20 cellular contexts compared by ENCODE assay signal in genomic region chr14:99333214-99333613, GRCh38.
"Had no signal": no experiment of that assay in that cellular context is flagged by ENCODE, and none has a peak within 500 bp of the region (broad histone marks: within the 10 kb centered on the region; RNA-seq: fewer than 3 reads in every experiment).

No MANE protein-coding gene starts in this region.

- ATAC-seq: esophagus mucosa; naive thymus-derived CD8-positive, alpha-beta T cell; stimulated activated effector memory CD8-positive, alpha-beta T cell treated with anti-CD3 and anti-CD28 coated beads, Interleukin-12 subunit alpha, Interleukin-12 subunit beta, amount 100 ng/mL, for 72 hours; stimulated activated naive CD8-positive, alpha-beta T cell treated with anti-CD3 and anti-CD28 coated beads, Interleukin-15, Interleukin-2, amounts not matched to agents 100 U/mL and 50 U/mL, for 24 hours had no signal

- H3K36me3 ChIP-seq: heart left ventricle, ovary, suprapubic skin, thyroid gland, upper lobe of left lung had no signal

- H3K9me3 ChIP-seq: heart left ventricle, ovary, suprapubic skin, thyroid gland, upper lobe of left lung had no signal

- FAIRE-seq: endometrium, frontal cortex had no signal

- H3K4me3 ChIP-seq: ovary, smooth muscle cell, suprapubic skin, thyroid gland, upper lobe of left lung had no signal

- H3K4me1 ChIP-seq: suprapubic skin, upper lobe of left lung had no signal

- DNase-seq: effector memory CD4-positive, alpha-beta T cell; hippocampal formation; kidney glomerular epithelial cell; mammary epithelial cell; naive thymus-derived CD8-positive, alpha-beta T cell; nucleus accumbens; ovary; right cardiac atrium; stimulated activated CD4-positive, alpha-beta T cell treated with anti-CD3 and anti-CD28 coated beads, Interleukin-4, amount 100 ng/mL, for 1 hour; stimulated activated CD8-positive, alpha-beta memory T cell treated with anti-CD3 and anti-CD28 coated beads, Interleukin-4, amount 100 ng/mL, for 48 hours; stimulated activated naive CD8-positive, alpha-beta T cell treated with anti-CD3 and anti-CD28 coated beads, Interleukin-15, Interleukin-2, amounts not matched to agents 100 U/mL and 50 U/mL, for 24 hours; upper lobe of left lung had no signal

- H3K27ac ChIP-seq: heart left ventricle, ovary, suprapubic skin, thyroid gland, upper lobe of left lung had no signal
